In the genomic region with DNA sequence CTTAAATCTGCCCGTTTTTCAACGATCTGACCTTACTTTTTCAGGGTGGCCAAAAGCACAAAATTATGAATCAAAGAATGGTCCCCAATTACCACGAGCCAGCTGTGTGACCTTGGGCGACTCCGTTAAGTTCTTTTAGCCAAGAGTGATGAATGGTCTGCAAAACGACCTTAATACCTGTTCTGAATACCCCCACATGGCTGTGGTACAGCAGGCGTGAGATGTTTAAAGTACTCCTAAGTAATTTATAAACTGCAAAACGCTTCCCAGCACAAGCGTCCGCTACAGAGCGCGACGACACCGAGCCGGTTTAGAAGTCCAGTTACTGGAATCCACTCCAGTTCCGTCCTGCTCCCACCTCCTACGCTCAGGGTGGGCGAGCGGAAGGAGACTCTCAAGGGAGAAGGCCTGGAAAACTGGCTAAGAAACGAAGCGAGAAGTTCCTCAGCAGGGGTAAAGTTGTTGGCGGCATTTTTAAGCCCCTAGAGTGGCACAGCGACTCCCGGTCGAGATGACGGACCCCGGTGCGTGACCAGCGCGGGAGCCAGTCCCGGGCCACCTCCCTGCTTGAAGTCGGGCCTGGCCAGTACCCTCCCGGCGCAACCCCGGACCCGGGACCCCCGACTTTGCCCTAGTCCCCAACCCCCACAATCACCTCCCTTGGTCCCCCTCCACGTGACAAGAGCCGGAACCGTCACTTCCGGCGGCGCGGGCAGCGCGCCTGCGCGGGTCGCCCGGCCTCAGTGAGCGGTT, we compare ENCODE assay signal across 1 cellular context.
TF ChIP-seq lines count a peak whose summit lies in the region.

No MANE protein-coding gene starts in this region.

TF ChIP-seq in HepG2, 621 proteins besides CTCF, POLR2A, EP300 and RAD21 (continued from another document and continues in another):
- TF ChIP-seq, protein P1, sequence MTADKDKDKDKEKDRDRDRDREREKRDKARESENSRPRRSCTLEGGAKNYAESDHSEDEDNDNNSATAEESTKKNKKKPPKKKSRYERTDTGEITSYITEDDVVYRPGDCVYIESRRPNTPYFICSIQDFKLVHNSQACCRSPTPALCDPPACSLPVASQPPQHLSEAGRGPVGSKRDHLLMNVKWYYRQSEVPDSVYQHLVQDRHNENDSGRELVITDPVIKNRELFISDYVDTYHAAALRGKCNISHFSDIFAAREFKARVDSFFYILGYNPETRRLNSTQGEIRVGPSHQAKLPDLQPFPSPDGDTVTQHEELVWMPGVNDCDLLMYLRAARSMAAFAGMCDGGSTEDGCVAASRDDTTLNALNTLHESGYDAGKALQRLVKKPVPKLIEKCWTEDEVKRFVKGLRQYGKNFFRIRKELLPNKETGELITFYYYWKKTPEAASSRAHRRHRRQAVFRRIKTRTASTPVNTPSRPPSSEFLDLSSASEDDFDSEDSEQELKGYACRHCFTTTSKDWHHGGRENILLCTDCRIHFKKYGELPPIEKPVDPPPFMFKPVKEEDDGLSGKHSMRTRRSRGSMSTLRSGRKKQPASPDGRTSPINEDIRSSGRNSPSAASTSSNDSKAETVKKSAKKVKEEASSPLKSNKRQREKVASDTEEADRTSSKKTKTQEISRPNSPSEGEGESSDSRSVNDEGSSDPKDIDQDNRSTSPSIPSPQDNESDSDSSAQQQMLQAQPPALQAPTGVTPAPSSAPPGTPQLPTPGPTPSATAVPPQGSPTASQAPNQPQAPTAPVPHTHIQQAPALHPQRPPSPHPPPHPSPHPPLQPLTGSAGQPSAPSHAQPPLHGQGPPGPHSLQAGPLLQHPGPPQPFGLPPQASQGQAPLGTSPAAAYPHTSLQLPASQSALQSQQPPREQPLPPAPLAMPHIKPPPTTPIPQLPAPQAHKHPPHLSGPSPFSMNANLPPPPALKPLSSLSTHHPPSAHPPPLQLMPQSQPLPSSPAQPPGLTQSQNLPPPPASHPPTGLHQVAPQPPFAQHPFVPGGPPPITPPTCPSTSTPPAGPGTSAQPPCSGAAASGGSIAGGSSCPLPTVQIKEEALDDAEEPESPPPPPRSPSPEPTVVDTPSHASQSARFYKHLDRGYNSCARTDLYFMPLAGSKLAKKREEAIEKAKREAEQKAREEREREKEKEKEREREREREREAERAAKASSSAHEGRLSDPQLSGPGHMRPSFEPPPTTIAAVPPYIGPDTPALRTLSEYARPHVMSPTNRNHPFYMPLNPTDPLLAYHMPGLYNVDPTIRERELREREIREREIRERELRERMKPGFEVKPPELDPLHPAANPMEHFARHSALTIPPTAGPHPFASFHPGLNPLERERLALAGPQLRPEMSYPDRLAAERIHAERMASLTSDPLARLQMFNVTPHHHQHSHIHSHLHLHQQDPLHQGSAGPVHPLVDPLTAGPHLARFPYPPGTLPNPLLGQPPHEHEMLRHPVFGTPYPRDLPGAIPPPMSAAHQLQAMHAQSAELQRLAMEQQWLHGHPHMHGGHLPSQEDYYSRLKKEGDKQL (CRISPR knock-in tag; IDR thresholded peaks at IDR 0.05; ENCODE audit: low read depth): no peak
- TF ChIP-seq ZNF775 (CRISPR knock-in tag; IDR thresholded peaks at IDR 0.05; ENCODE audit: borderline replicate concordance): no peak
- TF ChIP-seq ZNF672 (CRISPR knock-in tag; IDR thresholded peaks at IDR 0.05): no peak
- no peak for TF ChIP-seq EEA1 (CRISPR knock-in tag; IDR thresholded peaks at IDR 0.05; ENCODE audit: borderline replicate concordance)
- TF ChIP-seq TCF12 (IDR thresholded peaks at IDR 0.05): no peak
- no peak for TF ChIP-seq TCF12 (CRISPR knock-in tag; IDR thresholded peaks at IDR 0.05)
- TF ChIP-seq, protein P2, sequence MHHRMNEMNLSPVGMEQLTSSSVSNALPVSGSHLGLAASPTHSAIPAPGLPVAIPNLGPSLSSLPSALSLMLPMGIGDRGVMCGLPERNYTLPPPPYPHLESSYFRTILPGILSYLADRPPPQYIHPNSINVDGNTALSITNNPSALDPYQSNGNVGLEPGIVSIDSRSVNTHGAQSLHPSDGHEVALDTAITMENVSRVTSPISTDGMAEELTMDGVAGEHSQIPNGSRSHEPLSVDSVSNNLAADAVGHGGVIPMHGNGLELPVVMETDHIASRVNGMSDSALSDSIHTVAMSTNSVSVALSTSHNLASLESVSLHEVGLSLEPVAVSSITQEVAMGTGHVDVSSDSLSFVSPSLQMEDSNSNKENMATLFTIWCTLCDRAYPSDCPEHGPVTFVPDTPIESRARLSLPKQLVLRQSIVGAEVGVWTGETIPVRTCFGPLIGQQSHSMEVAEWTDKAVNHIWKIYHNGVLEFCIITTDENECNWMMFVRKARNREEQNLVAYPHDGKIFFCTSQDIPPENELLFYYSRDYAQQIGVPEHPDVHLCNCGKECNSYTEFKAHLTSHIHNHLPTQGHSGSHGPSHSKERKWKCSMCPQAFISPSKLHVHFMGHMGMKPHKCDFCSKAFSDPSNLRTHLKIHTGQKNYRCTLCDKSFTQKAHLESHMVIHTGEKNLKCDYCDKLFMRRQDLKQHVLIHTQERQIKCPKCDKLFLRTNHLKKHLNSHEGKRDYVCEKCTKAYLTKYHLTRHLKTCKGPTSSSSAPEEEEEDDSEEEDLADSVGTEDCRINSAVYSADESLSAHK (CRISPR knock-in tag; IDR thresholded peaks at IDR 0.05; ENCODE audit: borderline replicate concordance): no peak
- no peak for TF ChIP-seq TCF7L2 (IDR thresholded peaks at IDR 0.05; ENCODE audit: low read depth, low read length)
- peak; percentile 60 for TF ChIP-seq ZNF768 (CRISPR knock-in tag; IDR thresholded peaks at IDR 0.05)
- TF ChIP-seq ZNF235 (CRISPR knock-in tag; IDR thresholded peaks at IDR 0.05; ENCODE audit: borderline replicate concordance): no peak; the same call in 1 of the 2 replicates
- TF ChIP-seq MAZ (IDR thresholded peaks at IDR 0.05; ENCODE audit: borderline replicate concordance, low read depth, low read length): no peak
- TF ChIP-seq MAZ (CRISPR knock-in tag; IDR thresholded peaks at IDR 0.05; ENCODE audit: low read depth): no peak; the same call in none of the 2 replicates
- no peak for TF ChIP-seq ZNF10 (CRISPR knock-in tag; IDR thresholded peaks at IDR 0.05; ENCODE audit: borderline replicate concordance, low read depth)
- TF ChIP-seq KLF11 (CRISPR knock-in tag; IDR thresholded peaks at IDR 0.05): 0 out of 2 replicates have a peak, but pooled peaks have one; percentile 31
- TF ChIP-seq, protein P3, sequence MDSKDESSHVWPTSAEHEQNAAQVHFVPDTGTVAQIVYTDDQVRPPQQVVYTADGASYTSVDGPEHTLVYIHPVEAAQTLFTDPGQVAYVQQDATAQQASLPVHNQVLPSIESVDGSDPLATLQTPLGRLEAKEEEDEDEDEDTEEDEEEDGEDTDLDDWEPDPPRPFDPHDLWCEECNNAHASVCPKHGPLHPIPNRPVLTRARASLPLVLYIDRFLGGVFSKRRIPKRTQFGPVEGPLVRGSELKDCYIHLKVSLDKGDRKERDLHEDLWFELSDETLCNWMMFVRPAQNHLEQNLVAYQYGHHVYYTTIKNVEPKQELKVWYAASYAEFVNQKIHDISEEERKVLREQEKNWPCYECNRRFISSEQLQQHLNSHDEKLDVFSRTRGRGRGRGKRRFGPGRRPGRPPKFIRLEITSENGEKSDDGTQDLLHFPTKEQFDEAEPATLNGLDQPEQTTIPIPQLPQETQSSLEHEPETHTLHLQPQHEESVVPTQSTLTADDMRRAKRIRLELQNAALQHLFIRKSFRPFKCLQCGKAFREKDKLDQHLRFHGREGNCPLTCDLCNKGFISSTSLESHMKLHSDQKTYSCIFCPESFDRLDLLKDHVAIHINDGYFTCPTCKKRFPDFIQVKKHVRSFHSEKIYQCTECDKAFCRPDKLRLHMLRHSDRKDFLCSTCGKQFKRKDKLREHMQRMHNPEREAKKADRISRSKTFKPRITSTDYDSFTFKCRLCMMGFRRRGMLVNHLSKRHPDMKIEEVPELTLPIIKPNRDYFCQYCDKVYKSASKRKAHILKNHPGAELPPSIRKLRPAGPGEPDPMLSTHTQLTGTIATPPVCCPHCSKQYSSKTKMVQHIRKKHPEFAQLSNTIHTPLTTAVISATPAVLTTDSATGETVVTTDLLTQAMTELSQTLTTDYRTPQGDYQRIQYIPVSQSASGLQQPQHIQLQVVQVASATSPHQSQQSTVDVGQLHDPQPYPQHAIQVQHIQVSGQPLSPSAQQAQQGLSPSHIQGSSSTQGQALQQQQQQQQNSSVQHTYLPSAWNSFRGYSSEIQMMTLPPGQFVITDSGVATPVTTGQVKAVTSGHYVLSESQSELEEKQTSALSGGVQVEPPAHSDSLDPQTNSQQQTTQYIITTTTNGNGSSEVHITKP (CRISPR knock-in tag; IDR thresholded peaks at IDR 0.05; ENCODE audit: low read depth): 0 out of 2 replicates have a peak, but pooled peaks have one; percentile 27
- TF ChIP-seq SMAD1 (CRISPR knock-in tag; IDR thresholded peaks at IDR 0.05; ENCODE audit: borderline replicate concordance, low read depth): no peak
- TF ChIP-seq RBM22 (optimal IDR thresholded peaks at IDR 0.05; ENCODE audit: low read length): no peak
- peak; percentile 60; the same call in 1 of the 2 replicates for TF ChIP-seq ZNF564 (CRISPR knock-in tag; IDR thresholded peaks at IDR 0.05)
- peak; percentile 70; the same call in 1 of the 2 replicates for TF ChIP-seq ZNF772 (CRISPR knock-in tag; IDR thresholded peaks at IDR 0.05)
- TF ChIP-seq MIXL1 (CRISPR knock-in tag; IDR thresholded peaks at IDR 0.05): 0 out of 2 replicates have a peak, but pooled peaks have one; percentile 50
- TF ChIP-seq, protein P4, sequence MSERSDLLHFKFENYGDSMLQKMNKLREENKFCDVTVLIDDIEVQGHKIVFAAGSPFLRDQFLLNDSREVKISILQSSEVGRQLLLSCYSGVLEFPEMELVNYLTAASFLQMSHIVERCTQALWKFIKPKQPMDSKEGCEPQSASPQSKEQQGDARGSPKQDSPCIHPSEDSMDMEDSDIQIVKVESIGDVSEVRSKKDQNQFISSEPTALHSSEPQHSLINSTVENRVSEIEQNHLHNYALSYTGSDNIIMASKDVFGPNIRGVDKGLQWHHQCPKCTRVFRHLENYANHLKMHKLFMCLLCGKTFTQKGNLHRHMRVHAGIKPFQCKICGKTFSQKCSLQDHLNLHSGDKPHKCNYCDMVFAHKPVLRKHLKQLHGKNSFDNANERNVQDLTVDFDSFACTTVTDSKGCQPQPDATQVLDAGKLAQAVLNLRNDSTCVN (CRISPR knock-in tag; IDR thresholded peaks at IDR 0.05; ENCODE audit: borderline replicate concordance): no peak
- TF ChIP-seq, protein P5, sequence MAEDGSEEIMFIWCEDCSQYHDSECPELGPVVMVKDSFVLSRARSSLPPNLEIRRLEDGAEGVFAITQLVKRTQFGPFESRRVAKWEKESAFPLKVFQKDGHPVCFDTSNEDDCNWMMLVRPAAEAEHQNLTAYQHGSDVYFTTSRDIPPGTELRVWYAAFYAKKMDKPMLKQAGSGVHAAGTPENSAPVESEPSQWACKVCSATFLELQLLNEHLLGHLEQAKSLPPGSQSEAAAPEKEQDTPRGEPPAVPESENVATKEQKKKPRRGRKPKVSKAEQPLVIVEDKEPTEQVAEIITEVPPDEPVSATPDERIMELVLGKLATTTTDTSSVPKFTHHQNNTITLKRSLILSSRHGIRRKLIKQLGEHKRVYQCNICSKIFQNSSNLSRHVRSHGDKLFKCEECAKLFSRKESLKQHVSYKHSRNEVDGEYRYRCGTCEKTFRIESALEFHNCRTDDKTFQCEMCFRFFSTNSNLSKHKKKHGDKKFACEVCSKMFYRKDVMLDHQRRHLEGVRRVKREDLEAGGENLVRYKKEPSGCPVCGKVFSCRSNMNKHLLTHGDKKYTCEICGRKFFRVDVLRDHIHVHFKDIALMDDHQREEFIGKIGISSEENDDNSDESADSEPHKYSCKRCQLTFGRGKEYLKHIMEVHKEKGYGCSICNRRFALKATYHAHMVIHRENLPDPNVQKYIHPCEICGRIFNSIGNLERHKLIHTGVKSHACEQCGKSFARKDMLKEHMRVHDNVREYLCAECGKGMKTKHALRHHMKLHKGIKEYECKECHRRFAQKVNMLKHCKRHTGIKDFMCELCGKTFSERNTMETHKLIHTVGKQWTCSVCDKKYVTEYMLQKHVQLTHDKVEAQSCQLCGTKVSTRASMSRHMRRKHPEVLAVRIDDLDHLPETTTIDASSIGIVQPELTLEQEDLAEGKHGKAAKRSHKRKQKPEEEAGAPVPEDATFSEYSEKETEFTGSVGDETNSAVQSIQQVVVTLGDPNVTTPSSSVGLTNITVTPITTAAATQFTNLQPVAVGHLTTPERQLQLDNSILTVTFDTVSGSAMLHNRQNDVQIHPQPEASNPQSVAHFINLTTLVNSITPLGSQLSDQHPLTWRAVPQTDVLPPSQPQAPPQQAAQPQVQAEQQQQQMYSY (CRISPR knock-in tag; IDR thresholded peaks at IDR 0.05): peak; percentile 69
- TF ChIP-seq ZNF883 (CRISPR knock-in tag; IDR thresholded peaks at IDR 0.05; ENCODE audit: not compliant biosample characterization): no peak
- TF ChIP-seq, protein P6, sequence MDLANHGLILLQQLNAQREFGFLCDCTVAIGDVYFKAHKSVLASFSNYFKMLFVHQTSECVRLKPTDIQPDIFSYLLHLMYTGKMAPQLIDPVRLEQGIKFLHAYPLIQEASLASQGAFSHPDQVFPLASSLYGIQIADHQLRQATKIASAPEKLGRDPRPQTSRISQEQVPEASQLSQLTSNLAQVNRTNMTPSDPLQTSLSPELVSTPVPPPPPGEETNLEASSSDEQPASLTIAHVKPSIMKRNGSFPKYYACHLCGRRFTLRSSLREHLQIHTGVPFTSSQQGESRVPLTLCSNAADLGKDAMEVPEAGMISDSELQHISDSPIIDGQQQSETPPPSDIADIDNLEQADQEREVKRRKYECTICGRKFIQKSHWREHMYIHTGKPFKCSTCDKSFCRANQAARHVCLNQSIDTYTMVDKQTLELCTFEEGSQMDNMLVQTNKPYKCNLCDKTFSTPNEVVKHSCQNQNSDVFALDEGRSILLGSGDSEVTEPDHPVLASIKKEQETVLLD (CRISPR knock-in tag; IDR thresholded peaks at IDR 0.05; ENCODE audit: low read depth): peak; percentile 60; the same call in 1 of the 2 replicates
- TF ChIP-seq SP140L (CRISPR knock-in tag; IDR thresholded peaks at IDR 0.05; ENCODE audit: borderline replicate concordance): no peak
- no peak for TF ChIP-seq KLF13 (CRISPR knock-in tag; IDR thresholded peaks at IDR 0.05)
- TF ChIP-seq CBX1 (IDR thresholded peaks at IDR 0.05; ENCODE audit: low read depth): peak; percentile 34
- no peak for TF ChIP-seq NR2F6 (IDR thresholded peaks at IDR 0.05)
- no peak for TF ChIP-seq NR2F6 (CRISPR knock-in tag; IDR thresholded peaks at IDR 0.05)
- peak; percentile 44; the same call in 1 of the 2 replicates for TF ChIP-seq HNF4G (IDR thresholded peaks at IDR 0.05; ENCODE audit: borderline replicate concordance, low read depth, low read length)
- TF ChIP-seq HNF4G (CRISPR knock-in tag; IDR thresholded peaks at IDR 0.05; ENCODE audit: borderline replicate concordance, low read depth): no peak
- 0 out of 2 replicates have a peak, but pooled peaks have one; percentile 41 for TF ChIP-seq ZNF350 (CRISPR knock-in tag; IDR thresholded peaks at IDR 0.05; ENCODE audit: borderline replicate concordance, low read depth)
- peak; percentile 67; the same call in 1 of the 2 replicates for TF ChIP-seq ZNF567 (CRISPR knock-in tag; IDR thresholded peaks at IDR 0.05; ENCODE audit: borderline replicate concordance)
